8 cellular contexts compared by ENCODE assay signal in genomic region chr6:97215157-97215769, GRCh38.
DNase-seq lines count a peak whose midpoint lies in the region; ATAC-seq and TF ChIP-seq lines count a peak whose summit lies in the region.

No MANE protein-coding gene starts in this region.

- peaks cover 6% of the 10 kb centered on the region for H3K4me1 Mint-ChIP-seq in GM23338

- no peaks in the 10 kb centered on the region for H3K9me3 ChIP-seq in parathyroid adenoma (ENCODE audit: control insufficient read depth, low read length)

- H3K9ac ChIP-seq in parathyroid adenoma: no peak overlapping the region

- no peak overlapping the region for H3K4me2 ChIP-seq in GM23338
- no peak overlapping the region for H3K4me2 ChIP-seq in parathyroid adenoma (ENCODE audit: low read length)

- DNase-seq in AG04449 (ENCODE audit: low read depth, low spot score) (peak; percentile 26), GM23338 (ENCODE audit: low spot score) (peak; percentile 64), RPMI8226 (peak; percentile 5), fibroblast of mammary gland (ENCODE audit: low read depth) (peak; percentile 77), omental fat pad (ENCODE audit: low spot score) (no peak), cerebellar nuclear complex (lab: John Stamatoyannopoulos, UW) (no peak), NCI-H1092 (lab: John Stamatoyannopoulos, UW) (no peak)

- no peaks in the 10 kb centered on the region for H3K9me2 ChIP-seq in GM23338 (ENCODE audit: insufficient read depth)

- no peaks in the 10 kb centered on the region for H3K36me3 ChIP-seq in GM23338 (ENCODE audit: insufficient read depth)
- no peaks in the 10 kb centered on the region for H3K36me3 ChIP-seq in parathyroid adenoma (ENCODE audit: control insufficient read depth, insufficient read depth, low read length)

- POLR2A ChIA-PET in AG04449 (lab: Yijun Ruan, JAX): no interaction called here

- no peak overlapping the region for H3K4me3 Mint-ChIP-seq in GM23338

- H3K36me3 Mint-ChIP-seq in GM23338 (ENCODE audit: low read depth): no peaks in the 10 kb centered on the region

- H3K79me2 ChIP-seq in GM23338 (replicated peaks; ENCODE audit: insufficient read depth) (no peaks in the 10 kb centered on the region; the same call in 1 of the 2 replicates), parathyroid adenoma (no peaks in the 10 kb centered on the region)

- no peaks in the 10 kb centered on the region for H4K20me1 ChIP-seq in GM23338 (replicated peaks; ENCODE audit: insufficient read depth)

- H3K27ac ChIP-seq in GM23338 (ENCODE audit: low read depth): peak overlapping the region; percentile 8; the same call in 1 of the 2 replicates
- H3K27ac ChIP-seq in parathyroid adenoma: no peak overlapping the region

- no peaks in the 10 kb centered on the region for H3K27me3 Mint-ChIP-seq in GM23338 (ENCODE audit: insufficient read depth, low read depth, poor library complexity)

- no peaks in the 10 kb centered on the region for H3F3A ChIP-seq in GM23338 (replicated peaks; ENCODE audit: low read depth)

- CTCF ChIA-PET in AG04449 (lab: Yijun Ruan, JAX): interaction anchor here (0.6 to 4.9 kb wide), 35 partner anchors 8 to 587 kb away, joined by 3 to 65 read pairs (median 5); partner anchors contain the start of gene MMS22L

- ATAC-seq in GM23338 (peak; percentile 86), omental fat pad (ENCODE audit: low FRiP score) (no peak)

- H3K9me3 Mint-ChIP-seq in GM23338: no peaks in the 10 kb centered on the region

- TF ChIP-seq CTCF in AG04449 (IDR thresholded peaks at IDR 0.05; ENCODE audit: insufficient read depth, low read length, missing control alignments) (peak; percentile 56), GM23338 (conservative IDR thresholded peaks at IDR 0.05; ENCODE audit: low read depth in 2 of 2) (peak; percentile 61 to 71), fibroblast of mammary gland (conservative IDR thresholded peaks at IDR 0.05; ENCODE audit: control insufficient read depth, insufficient read depth, low read depth, low read length) (peak; percentile 66), parathyroid adenoma (IDR thresholded peaks at IDR 0.05) (peak; percentile 21), omental fat pad (IDR thresholded peaks at IDR 0.05) (no peak)

- no peak overlapping the region for H3K27ac Mint-ChIP-seq in GM23338

- H3K4me1 ChIP-seq in GM23338 (ENCODE audit: insufficient read depth) (no peaks in the 10 kb centered on the region), parathyroid adenoma (no peaks in the 10 kb centered on the region)

- H2AFZ ChIP-seq in GM23338 (no peak overlapping the region), parathyroid adenoma (no peak overlapping the region)

- H3K27me3 ChIP-seq in GM23338 (ENCODE audit: insufficient read depth) (no peaks in the 10 kb centered on the region), parathyroid adenoma (ENCODE audit: control insufficient read depth, insufficient read depth, low read length) (no peaks in the 10 kb centered on the region)

- H3K4me3 ChIP-seq in AG04449 (ENCODE audit: low read depth, low read length): no peak overlapping the region
- H3K4me3 ChIP-seq in GM23338: no peak overlapping the region
- H3K4me3 ChIP-seq in fibroblast of mammary gland (ENCODE audit: control insufficient read depth, low read depth, low read length): no peak overlapping the region
- no peak overlapping the region for H3K4me3 ChIP-seq in parathyroid adenoma (ENCODE audit: low read depth, low read length)

TF ChIP-seq in GM23338, 12 proteins besides CTCF, POLR2A, EP300 and RAD21:
- TF ChIP-seq ZNF114 (CRISPR knock-in tag; IDR thresholded peaks at IDR 0.05): no peak
- no peak for TF ChIP-seq EZH2 (IDR thresholded peaks at IDR 0.05; ENCODE audit: low read depth, unreplicated experiment)
- no peak for TF ChIP-seq ETS1 (IDR thresholded peaks at IDR 0.05)

Comparison
In these comparisons a context has a peak if more than half of its experiments do, and no peak if none do; other contexts are left out.
1. DNase-seq: peak in AG04449 (single experiment), GM23338 (single experiment), RPMI8226 (single experiment) and fibroblast of mammary gland (single experiment); none in omental fat pad (single experiment), cerebellar nuclear complex (0 of 2) and NCI-H1092 (single experiment).
2. CTCF ChIP-seq: peak in AG04449 (single experiment), GM23338 (2 of 2), fibroblast of mammary gland (single experiment) and parathyroid adenoma (single experiment); none in omental fat pad (0 of 3).